8 cellular contexts compared by ENCODE assay signal in genomic region chr3:126245811-126246727, GRCh38.
A peak's percentile ranks its signal among the peaks of the same experiment; 100 is the strongest.
DNase-seq lines count a peak whose midpoint lies in the region; ATAC-seq and TF ChIP-seq lines count a peak whose summit lies in the region.

No MANE protein-coding gene starts in this region.

- H3K27ac Mint-ChIP-seq in chondrocyte (ENCODE audit: unreplicated experiment): no peak overlapping the region
- no peak overlapping the region for H3K27ac Mint-ChIP-seq in stimulated activated effector memory CD8-positive, alpha-beta T cell treated with anti-CD3 and anti-CD28 coated beads, Interleukin-12 subunit alpha, Interleukin-12 subunit beta, amount 100 ng/mL, for 72 hours

- DNase-seq in NCI-H82 treated with DMSO at 0.1 percent for 48 hours (lab: John Stamatoyannopoulos, UW; ENCODE audit: unreplicated experiment) (peak; percentile 49), chondrocyte (ENCODE audit: low spot score) (no peak), lung microvascular endothelial cell (ENCODE audit: low read depth in 2 of 2) (peak; percentile 63 to 72)
- DNase-seq in stimulated activated effector memory CD8-positive, alpha-beta T cell treated with anti-CD3 and anti-CD28 coated beads, Interleukin-12 subunit alpha, Interleukin-12 subunit beta, amount 100 ng/mL, for 72 hours (ENCODE audit: low spot score in 2 of 2): no peak
- DNase-seq in activated CD8-positive, alpha-beta memory T cell treated with anti-CD3 and anti-CD28 coated beads, Interleukin-2, amount 50 U/mL, for 4 hours: no peak

- TF ChIP-seq CTCF in 22Rv1 (IDR thresholded peaks at IDR 0.05) (peak; percentile 79), GM12873 (IDR thresholded peaks at IDR 0.05; ENCODE audit: insufficient read depth, low read depth, low read length, missing control alignments) (peak; percentile 48), chondrocyte (IDR thresholded peaks at IDR 0.05) (peak; percentile 82)

- peaks cover 13% of the 10 kb centered on the region for H3K27me3 Mint-ChIP-seq in chondrocyte (ENCODE audit: low read depth)

- no peak overlapping the region for H3K27ac ChIP-seq in 22Rv1

- no peak overlapping the region for H3K4me3 Mint-ChIP-seq in chondrocyte (ENCODE audit: unreplicated experiment)
- H3K4me3 Mint-ChIP-seq in stimulated activated effector memory CD8-positive, alpha-beta T cell treated with anti-CD3 and anti-CD28 coated beads, Interleukin-12 subunit alpha, Interleukin-12 subunit beta, amount 100 ng/mL, for 72 hours: no peak overlapping the region

- H3K36me3 Mint-ChIP-seq in chondrocyte (ENCODE audit: low read depth): no peaks in the 10 kb centered on the region
- H3K36me3 Mint-ChIP-seq in stimulated activated effector memory CD8-positive, alpha-beta T cell treated with anti-CD3 and anti-CD28 coated beads, Interleukin-12 subunit alpha, Interleukin-12 subunit beta, amount 100 ng/mL, for 72 hours: peaks cover 5% of the 10 kb centered on the region

- no peaks in the 10 kb centered on the region for H3K4me1 Mint-ChIP-seq in chondrocyte (ENCODE audit: low read depth)
- no peaks in the 10 kb centered on the region for H3K4me1 Mint-ChIP-seq in stimulated activated effector memory CD8-positive, alpha-beta T cell treated with anti-CD3 and anti-CD28 coated beads, Interleukin-12 subunit alpha, Interleukin-12 subunit beta, amount 100 ng/mL, for 72 hours

- no peaks in the 10 kb centered on the region for H3K9me3 Mint-ChIP-seq in chondrocyte (ENCODE audit: low read depth)
- peaks cover 9% of the 10 kb centered on the region for H3K9me3 Mint-ChIP-seq in stimulated activated effector memory CD8-positive, alpha-beta T cell treated with anti-CD3 and anti-CD28 coated beads, Interleukin-12 subunit alpha, Interleukin-12 subunit beta, amount 100 ng/mL, for 72 hours

- ATAC-seq in HG03280 (IDR thresholded peaks at IDR 0.05; ENCODE audit: unreplicated experiment): no peak
- no peak for ATAC-seq in stimulated activated effector memory CD8-positive, alpha-beta T cell treated with anti-CD3 and anti-CD28 coated beads, Interleukin-12 subunit alpha, Interleukin-12 subunit beta, amount 100 ng/mL, for 72 hours

Comparison
In these comparisons a context has a peak if more than half of its experiments do, and no peak if none do; other contexts are left out.
1. DNase-seq: peak in NCI-H82 treated with DMSO at 0.1 percent for 48 hours (single experiment) and lung microvascular endothelial cell (2 of 2); none in chondrocyte (single experiment), stimulated activated effector memory CD8-positive, alpha-beta T cell treated with anti-CD3 and anti-CD28 coated beads, Interleukin-12 subunit alpha, Interleukin-12 subunit beta, amount 100 ng/mL, for 72 hours (0 of 2) and activated CD8-positive, alpha-beta memory T cell treated with anti-CD3 and anti-CD28 coated beads, Interleukin-2, amount 50 U/mL, for 4 hours (single experiment).
2. Peak in every context shown above with its lines, with median percentiles within 50 percentile points of each other: CTCF ChIP-seq.